1 cellular context compared by ENCODE assay signal in the genomic region with DNA sequence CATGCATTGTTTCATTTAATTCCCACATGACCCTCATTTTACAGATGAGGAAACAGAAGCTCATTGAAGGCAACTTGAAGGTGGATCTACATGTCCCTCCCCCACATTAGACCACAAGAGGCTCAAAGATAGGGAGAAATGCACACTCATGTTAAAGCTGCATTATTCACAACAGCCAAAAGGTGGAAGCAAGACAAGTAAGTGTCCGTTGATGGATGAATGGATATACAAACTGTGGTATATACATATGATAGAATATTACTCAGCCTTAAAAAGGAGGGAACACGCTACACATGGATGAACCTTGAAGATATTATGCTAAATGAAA.
TF ChIP-seq lines count a peak whose summit lies in the region.

No MANE protein-coding gene starts in this region.

TF ChIP-seq in HepG2, 621 proteins besides CTCF, POLR2A, EP300 and RAD21 (continued from another document):
- TF ChIP-seq ZNF142 (CRISPR knock-in tag; IDR thresholded peaks at IDR 0.05) (no peak), ZNF232 (CRISPR knock-in tag; IDR thresholded peaks at IDR 0.05; ENCODE audit: borderline replicate concordance) (no peak), POGK (CRISPR knock-in tag; conservative IDR thresholded peaks at IDR 0.05) (no peak), ELF1 (CRISPR knock-in tag; IDR thresholded peaks at IDR 0.05) (no peak), ZNF282 (IDR thresholded peaks at IDR 0.05; ENCODE audit: partially characterized antibody) (no peak), ZNF260 (CRISPR knock-in tag; IDR thresholded peaks at IDR 0.05; ENCODE audit: borderline replicate concordance, low read depth) (no peak), ZNF839 (CRISPR knock-in tag; IDR thresholded peaks at IDR 0.05; ENCODE audit: borderline replicate concordance) (no peak), NR2F6 (IDR thresholded peaks at IDR 0.05) (no peak), NR2F6 (CRISPR knock-in tag; IDR thresholded peaks at IDR 0.05) (no peak), PLSCR1 (CRISPR knock-in tag; IDR thresholded peaks at IDR 0.05; ENCODE audit: borderline replicate concordance) (no peak)
- TF ChIP-seq, protein P1, sequence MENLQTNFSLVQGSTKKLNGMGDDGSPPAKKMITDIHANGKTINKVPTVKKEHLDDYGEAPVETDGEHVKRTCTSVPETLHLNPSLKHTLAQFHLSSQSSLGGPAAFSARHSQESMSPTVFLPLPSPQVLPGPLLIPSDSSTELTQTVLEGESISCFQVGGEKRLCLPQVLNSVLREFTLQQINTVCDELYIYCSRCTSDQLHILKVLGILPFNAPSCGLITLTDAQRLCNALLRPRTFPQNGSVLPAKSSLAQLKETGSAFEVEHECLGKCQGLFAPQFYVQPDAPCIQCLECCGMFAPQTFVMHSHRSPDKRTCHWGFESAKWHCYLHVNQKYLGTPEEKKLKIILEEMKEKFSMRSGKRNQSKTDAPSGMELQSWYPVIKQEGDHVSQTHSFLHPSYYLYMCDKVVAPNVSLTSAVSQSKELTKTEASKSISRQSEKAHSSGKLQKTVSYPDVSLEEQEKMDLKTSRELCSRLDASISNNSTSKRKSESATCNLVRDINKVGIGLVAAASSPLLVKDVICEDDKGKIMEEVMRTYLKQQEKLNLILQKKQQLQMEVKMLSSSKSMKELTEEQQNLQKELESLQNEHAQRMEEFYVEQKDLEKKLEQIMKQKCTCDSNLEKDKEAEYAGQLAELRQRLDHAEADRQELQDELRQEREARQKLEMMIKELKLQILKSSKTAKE (CRISPR knock-in tag; IDR thresholded peaks at IDR 0.05; ENCODE audit: borderline replicate concordance): no peak
- TF ChIP-seq, protein P2, sequence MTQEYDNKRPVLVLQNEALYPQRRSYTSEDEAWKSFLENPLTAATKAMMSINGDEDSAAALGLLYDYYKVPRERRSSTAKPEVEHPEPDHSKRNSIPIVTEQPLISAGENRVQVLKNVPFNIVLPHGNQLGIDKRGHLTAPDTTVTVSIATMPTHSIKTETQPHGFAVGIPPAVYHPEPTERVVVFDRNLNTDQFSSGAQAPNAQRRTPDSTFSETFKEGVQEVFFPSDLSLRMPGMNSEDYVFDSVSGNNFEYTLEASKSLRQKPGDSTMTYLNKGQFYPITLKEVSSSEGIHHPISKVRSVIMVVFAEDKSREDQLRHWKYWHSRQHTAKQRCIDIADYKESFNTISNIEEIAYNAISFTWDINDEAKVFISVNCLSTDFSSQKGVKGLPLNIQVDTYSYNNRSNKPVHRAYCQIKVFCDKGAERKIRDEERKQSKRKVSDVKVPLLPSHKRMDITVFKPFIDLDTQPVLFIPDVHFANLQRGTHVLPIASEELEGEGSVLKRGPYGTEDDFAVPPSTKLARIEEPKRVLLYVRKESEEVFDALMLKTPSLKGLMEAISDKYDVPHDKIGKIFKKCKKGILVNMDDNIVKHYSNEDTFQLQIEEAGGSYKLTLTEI (CRISPR knock-in tag; conservative IDR thresholded peaks at IDR 0.05): no peak
